ENCODE assay signal across 9 cellular contexts in genomic region chr1:35298464-35298863, GRCh38. TPM values are rescaled to one million over a fixed set of nuclear protein-coding genes. Genes with fewer than 3 reads are reported as not detected.
DNase-seq lines count a peak whose midpoint lies in the region; ATAC-seq, FAIRE-seq and TF ChIP-seq lines count a peak whose summit lies in the region.
"Had no signal": no experiment of that assay in that cellular context is flagged by ENCODE, and none has a peak within 500 bp of the region (broad histone marks: within the 10 kb centered on the region; RNA-seq: fewer than 3 reads in every experiment).

No MANE protein-coding gene starts in this region.

- H3K4me3 Mint-ChIP-seq in activated naive CD8-positive, alpha-beta T cell treated with anti-CD3 and anti-CD28 coated beads, Interleukin-2, amount 50 U/mL, for 24 hours: no peak overlapping the region

- intact Hi-C loops in left ventricle myocardium inferior (cut with micrococcal nuclease): loop anchor here (5.0 kb wide), 1 partner anchor 96 kb away; no protein-coding TSS in a partner anchor

- no peak overlapping the region for H3K27ac Mint-ChIP-seq in activated naive CD8-positive, alpha-beta T cell treated with anti-CD3 and anti-CD28 coated beads, Interleukin-2, amount 50 U/mL, for 24 hours

- H3K36me3 ChIP-seq in left ventricle myocardium inferior (peaks cover 1% of the 10 kb centered on the region), small intestine (ENCODE audit: control insufficient read depth in 2 of 2, insufficient read depth in 2 of 2, low read length in 2 of 2) (no peaks in the 10 kb centered on the region)

- peaks cover 6% of the 10 kb centered on the region for H3K4me1 Mint-ChIP-seq in activated naive CD8-positive, alpha-beta T cell treated with anti-CD3 and anti-CD28 coated beads, Interleukin-2, amount 50 U/mL, for 24 hours

- H3K9me3 ChIP-seq in left ventricle myocardium inferior (replicated peaks) (no peaks in the 10 kb centered on the region), small intestine (ENCODE audit: control insufficient read depth, low read depth) (no peaks in the 10 kb centered on the region)

- FAIRE-seq in small intestine (lab: Jason Lieb, UNC): no peak
- FAIRE-seq: A204.1 had no signal

- H3K36me3 Mint-ChIP-seq in activated naive CD8-positive, alpha-beta T cell treated with anti-CD3 and anti-CD28 coated beads, Interleukin-2, amount 50 U/mL, for 24 hours (ENCODE audit: low read depth): peaks cover 6% of the 10 kb centered on the region

- peak; percentile 51 for DNase-seq in DMS 273 (lab: John Stamatoyannopoulos, UW; ENCODE audit: unreplicated experiment)
- DNase-seq in DMS 273 treated with DMSO at 0.1 percent for 48 hours (lab: John Stamatoyannopoulos, UW): no peak
- DNase-seq in GM20000 (ENCODE audit: low spot score): peak; percentile 49
- DNase-seq in NCI-H128 (lab: John Stamatoyannopoulos, UW; ENCODE audit: unreplicated experiment): peak; percentile 45
- peak; percentile 4 for DNase-seq in activated naive CD8-positive, alpha-beta T cell treated with anti-CD3 and anti-CD28 coated beads, Interleukin-2, amount 50 U/mL, for 24 hours
- no peak for DNase-seq in left ventricle myocardium inferior
- peak; percentile 46 for DNase-seq in small intestine

- H3K27ac ChIP-seq in left ventricle myocardium inferior (replicated peaks) (peak overlapping the region; percentile 28), small intestine (ENCODE audit: low read depth in 1 of 2, low read length in 1 of 2) (no peak overlapping the region)

- 25 to 39% (median 37%) methylated on average over 2 of the region's 2 CpGs for WGBS in small intestine, 3 donors

- no peak overlapping the region for H3K4me3 ChIP-seq in left ventricle myocardium inferior
- no peak overlapping the region for H3K4me3 ChIP-seq in small intestine (ENCODE audit: low read depth in 1 of 2, low read length in 2 of 2)

- TF ChIP-seq CTCF in GM20000 (IDR thresholded peaks at IDR 0.05; ENCODE audit: extremely low read depth, missing control alignments): peak; percentile 19
- TF ChIP-seq CTCF in left ventricle myocardium inferior (IDR thresholded peaks at IDR 0.05; ENCODE audit: borderline replicate concordance): peak; percentile 52

- no peaks in the 10 kb centered on the region for H3K9me3 Mint-ChIP-seq in activated naive CD8-positive, alpha-beta T cell treated with anti-CD3 and anti-CD28 coated beads, Interleukin-2, amount 50 U/mL, for 24 hours

- no peak for ATAC-seq in activated naive CD8-positive, alpha-beta T cell treated with anti-CD3 and anti-CD28 coated beads, Interleukin-2, amount 50 U/mL, for 24 hours
- no peak for ATAC-seq in GM21717 (IDR thresholded peaks at IDR 0.05; ENCODE audit: unreplicated experiment)

- no peaks in the 10 kb centered on the region for H3K27me3 Mint-ChIP-seq in activated naive CD8-positive, alpha-beta T cell treated with anti-CD3 and anti-CD28 coated beads, Interleukin-2, amount 50 U/mL, for 24 hours

- H3K27me3 ChIP-seq in left ventricle myocardium inferior (ENCODE audit: low read depth): no peaks in the 10 kb centered on the region
- no peaks in the 10 kb centered on the region for H3K27me3 ChIP-seq in small intestine (ENCODE audit: control insufficient read depth in 2 of 2, insufficient read depth in 2 of 2, low read length in 2 of 2)

- H3K4me1 ChIP-seq in left ventricle myocardium inferior (peaks cover 46% of the 10 kb centered on the region), small intestine (ENCODE audit: control insufficient read depth in 2 of 2, insufficient read depth in 1 of 2, low read depth in 1 of 2, low read length in 1 of 2) (no peaks in the 10 kb centered on the region)

RNA-seq across cellular contexts. Expression of gene ZMYM4, which starts 30.0 kb away (rescaled TPM):
- total RNA-seq in left ventricle myocardium inferior: 32.6 TPM
- 10 to 100 TPM in 1 of 3 donors, 1 to 10 TPM in 2; 3.8 to 10.7 (median 6.7) TPM for polyA plus RNA-seq in small intestine

Comparison
In these comparisons a context has a peak if more than half of its experiments do, and no peak if none do; other contexts are left out.
1. DNase-seq: peak in DMS 273 (single experiment), GM20000 (single experiment), NCI-H128 (single experiment), activated naive CD8-positive, alpha-beta T cell treated with anti-CD3 and anti-CD28 coated beads, Interleukin-2, amount 50 U/mL, for 24 hours (single experiment) and small intestine (single experiment); none in DMS 273 treated with DMSO at 0.1 percent for 48 hours (single experiment) and left ventricle myocardium inferior (single experiment).